ENCODE assay signal across 16 cellular contexts in genomic region chr17:30854146-30854545, GRCh38.
"Had no signal": no experiment of that assay in that cellular context is flagged by ENCODE, and none has a peak within 500 bp of the region (broad histone marks: within the 10 kb centered on the region; RNA-seq: fewer than 3 reads in every experiment).

No MANE protein-coding gene starts in this region.

- H3K27me3 ChIP-seq: hepatocyte, left lung, neutrophil, right atrium auricular region, right lobe of liver, tibial nerve, uterus had no signal

- H3K4me2 ChIP-seq: hepatocyte had no signal

- H3K4me1 ChIP-seq: left lung, lower lobe of right lung, right atrium auricular region, right lobe of liver, tibial nerve, uterus had no signal

- H3K79me2 ChIP-seq: hepatocyte had no signal

- H3K36me3 ChIP-seq: left lung, lower lobe of right lung, neutrophil, right atrium auricular region, right lobe of liver, uterus had no signal

- H3K9me3 ChIP-seq: left lung, lower lobe of right lung, neutrophil, right atrium auricular region, right lobe of liver, tibial nerve, uterus had no signal

- H2AFZ ChIP-seq: hepatocyte had no signal

- FAIRE-seq: keratinocyte had no signal

- DNase-seq: left colon; left lung; lower lobe of right lung; mammary epithelial cell; mesenchymal stem cell; naive thymus-derived CD8-positive, alpha-beta T cell; occipital lobe; right lobe of liver; stimulated activated CD4-positive, alpha-beta T cell treated with anti-CD3 and anti-CD28 coated beads, Interleukin-4, amount 100 ng/mL, for 24 hours; stimulated activated naive CD4-positive, alpha-beta T cell; uterus had no signal

- H3K27ac ChIP-seq: hepatocyte, left lung, lower lobe of right lung, neutrophil, right atrium auricular region, right lobe of liver, tibial nerve, uterus had no signal

- H3K4me3 ChIP-seq: hepatocyte, left lung, lower lobe of right lung, right atrium auricular region, right lobe of liver, tibial nerve, uterus had no signal
